In genomic region chr9:134570726-134571325, GRCh38 we compare ENCODE assay signal across 16 cellular contexts.
DNase-seq lines count a peak whose midpoint lies in the region; ATAC-seq and TF ChIP-seq lines count a peak whose summit lies in the region.
"Had no signal": no experiment of that assay in that cellular context is flagged by ENCODE, and none has a peak within 500 bp of the region (broad histone marks: within the 10 kb centered on the region; RNA-seq: fewer than 3 reads in every experiment).

No MANE protein-coding gene starts in this region.

- peaks cover 7% of the 10 kb centered on the region for H3K9me1 ChIP-seq in IMR-90 (ENCODE audit: insufficient read depth, low read length)

- no peak overlapping the region for H3K18ac ChIP-seq in IMR-90 (ENCODE audit: low read depth, low read length)

- H3K23ac ChIP-seq in IMR-90 (ENCODE audit: low read depth, low read length): no peak overlapping the region

- in situ Hi-C loops in IMR-90 (cut with MboI; ENCODE audit: low sequenced_read_pairs): no loop called here

- H2BK15ac ChIP-seq in IMR-90 (ENCODE audit: low read depth, low read length): no peak overlapping the region

- no peak overlapping the region for H2AK9ac ChIP-seq in IMR-90 (replicated peaks; ENCODE audit: low read depth, low read length, poor library complexity)

- H3K4me1 Mint-ChIP-seq in osteocyte (ENCODE audit: unreplicated experiment): peaks cover 32% of the 10 kb centered on the region

- no peak for TF ChIP-seq POLR2A in IMR-90 (IDR thresholded peaks at IDR 0.05; ENCODE audit: low read depth, low read length)

- H3K9me3 ChIP-seq in A673 (ENCODE audit: low read depth, low read length, poor library complexity, severe bottlenecking) (no peaks in the 10 kb centered on the region), IMR-90 (ENCODE audit: control insufficient read depth, insufficient read depth, low read length) (peaks cover 5% of the 10 kb centered on the region)

- H2AFZ ChIP-seq in IMR-90 (replicated peaks; ENCODE audit: low read length, poor library complexity): no peak overlapping the region

- H3K27ac Mint-ChIP-seq in osteocyte (ENCODE audit: unreplicated experiment): peak overlapping the region; percentile 42

- no peak overlapping the region; the same call in 1 of the 2 replicates for H2BK20ac ChIP-seq in IMR-90 (ENCODE audit: low read depth, low read length)

- no peak overlapping the region for H4K5ac ChIP-seq in IMR-90 (ENCODE audit: low read depth, low read length)

- CTCF ChIA-PET in A673 (lab: Charles Lee) (no interaction called here), IMR-90 (lab: Yijun Ruan, JAX) (no interaction called here)

- BruUV-seq in A673 (replicated peaks; lab: Mats Ljungman, UMichigan) (no TSS peak), IMR-90 (replicated peaks; lab: Mats Ljungman, UMichigan) (no TSS peak)

- no peaks in the 10 kb centered on the region for H3K27me3 ChIP-seq in A673 (replicated peaks; ENCODE audit: insufficient read depth, low read depth, low read length, poor library complexity)
- H3K27me3 ChIP-seq in IMR-90 (ENCODE audit: control insufficient read depth, insufficient read depth, low read length): no peaks in the 10 kb centered on the region

- TF ChIP-seq CTCF in A673 (conservative IDR thresholded peaks at IDR 0.05; ENCODE audit: low read depth, low read length) (no peak), IMR-90 (conservative IDR thresholded peaks at IDR 0.05; ENCODE audit: low read depth, low read length) (no peak), osteocyte (IDR thresholded peaks at IDR 0.05) (no peak)

- H3K9ac ChIP-seq in IMR-90 (ENCODE audit: low read depth, low read length): no peak overlapping the region

- H3K9me3 Mint-ChIP-seq in osteocyte (ENCODE audit: unreplicated experiment): peaks cover 11% of the 10 kb centered on the region

- no peaks in the 10 kb centered on the region for H3K27me3 Mint-ChIP-seq in osteocyte (ENCODE audit: unreplicated experiment)

- 40% methylated on average over 2 of the region's 18 CpGs; no CpG with 5 or more reads in 1 of the 2 experiments for WGBS in IMR-90 (ENCODE audit: extremely low coverage in 2 of 2, insufficient read length in 1 of 2), 2 experiments

- H3K56ac ChIP-seq in IMR-90 (ENCODE audit: extremely low read depth, insufficient read depth, low read length): no peak overlapping the region

- no peak overlapping the region for H2BK120ac ChIP-seq in IMR-90 (ENCODE audit: low read depth, low read length)

- H3K4me1 ChIP-seq in A673 (ENCODE audit: insufficient read depth, low read length, poor library complexity, severe bottlenecking) (peaks cover 9% of the 10 kb centered on the region), IMR-90 (ENCODE audit: control insufficient read depth, insufficient read depth, low read length) (peaks cover 22% of the 10 kb centered on the region)

- H2AK5ac ChIP-seq in IMR-90 (ENCODE audit: low read depth, low read length): peak overlapping the region; percentile 20

- dilution Hi-C loops in IMR-90 (cut with HindIII; ENCODE audit: low sequenced_read_pairs, unreplicated experiment): no loop called here

- no peak overlapping the region for H3K4me2 ChIP-seq in IMR-90 (ENCODE audit: low read depth, low read length)

- no peak overlapping the region for H3K14ac ChIP-seq in IMR-90 (replicated peaks; ENCODE audit: low read depth, low read length)

- H3K4me3 Mint-ChIP-seq in osteocyte (ENCODE audit: unreplicated experiment): no peak overlapping the region

- H3K27ac ChIP-seq in A673 (ENCODE audit: low read depth, low read length, poor library complexity, severe bottlenecking): peak overlapping the region; percentile 11
- no peak overlapping the region for H3K27ac ChIP-seq in IMR-90 (ENCODE audit: insufficient read depth, low read length)
- H3K27ac ChIP-seq: HL-60 had no signal

- ATAC-seq in IMR-90 (ENCODE audit: low read depth) (no peak), HG03342 (IDR thresholded peaks at IDR 0.05; ENCODE audit: unreplicated experiment) (no peak)

- no peaks in the 10 kb centered on the region; the same call in 1 of the 2 replicates for H4K20me1 ChIP-seq in IMR-90 (ENCODE audit: insufficient read depth, low read length)

- H3K36me3 ChIP-seq in A673 (ENCODE audit: insufficient read depth, low read length, poor library complexity, severe bottlenecking) (no peaks in the 10 kb centered on the region), IMR-90 (ENCODE audit: control insufficient read depth, insufficient read depth, low read length) (no peaks in the 10 kb centered on the region)

- TF ChIP-seq RAD21 in IMR-90 (IDR thresholded peaks at IDR 0.05; ENCODE audit: low read length): no peak

- H3K4ac ChIP-seq in IMR-90 (ENCODE audit: low read depth, low read length): no peak overlapping the region

- POLR2A ChIA-PET in A673 (lab: Charles Lee; ENCODE audit: low non-redundant PET): no interaction called here
- POLR2A ChIA-PET in IMR-90 (lab: Charles Lee; ENCODE audit: unreplicated experiment): no interaction called here

- H3K4me3 ChIP-seq in A673 (ENCODE audit: low read depth, low read length, poor library complexity, severe bottlenecking) (no peak overlapping the region), IMR-90 (ENCODE audit: insufficient read depth, low read depth, low read length) (no peak overlapping the region)

- H4K91ac ChIP-seq in IMR-90 (ENCODE audit: insufficient read depth, low read depth, low read length): no peak overlapping the region

- intact Hi-C loops in A673 (cut with micrococcal nuclease; ENCODE audit: unreplicated experiment) (no loop called here), IMR-90 (cut with micrococcal nuclease) (no loop called here)

- no peak overlapping the region for H2BK5ac ChIP-seq in IMR-90 (ENCODE audit: low read depth, low read length, poor library complexity, severe bottlenecking)

- H3K79me1 ChIP-seq in IMR-90 (ENCODE audit: low read depth in 1 of 2, low read length in 2 of 2): no peaks in the 10 kb centered on the region

- no peak overlapping the region for H4K8ac ChIP-seq in IMR-90 (ENCODE audit: low read depth in 2 of 2, low read length in 2 of 2)

- peaks cover 3% of the 10 kb centered on the region for H3K36me3 Mint-ChIP-seq in osteocyte (ENCODE audit: unreplicated experiment)

- DNase-seq in A673 (ENCODE audit: low spot score) (peak; percentile 58), IMR-90 (no peak), ecto neural progenitor cell (ENCODE audit: low spot score) (peak; percentile 28), osteocyte (ENCODE audit: extremely low spot score, unreplicated experiment) (peak; percentile 62), occipital lobe (lab: John Stamatoyannopoulos, UW) (no peak), SK-N-DZ (ENCODE audit: low spot score) (no peak), RKO (ENCODE audit: low spot score) (no peak)
- DNase-seq: activated CD4-positive, alpha-beta T cell treated with anti-CD3 and anti-CD28 coated beads for 48 hours; DMS153; erythroblast; KG1; NCI-H226; nucleus accumbens; stimulated activated naive CD4-positive, alpha-beta T cell had no signal

TF ChIP-seq in IMR-90, 13 proteins besides CTCF, POLR2A, EP300 and RAD21:
- no peak for TF ChIP-seq USF2 (IDR thresholded peaks at IDR 0.05; ENCODE audit: low read depth, low read length)
- TF ChIP-seq CEBPB (IDR thresholded peaks at IDR 0.05; ENCODE audit: low read depth, low read length): no peak
- TF ChIP-seq RFX5 (IDR thresholded peaks at IDR 0.05; ENCODE audit: low read depth, low read length): no peak
- TF ChIP-seq FOS (IDR thresholded peaks at IDR 0.05; ENCODE audit: low read depth, low read length): no peak
- TF ChIP-seq NFE2L2 (IDR thresholded peaks at IDR 0.05; ENCODE audit: low read depth, low read length): no peak
- TF ChIP-seq BHLHE40 (IDR thresholded peaks at IDR 0.05; ENCODE audit: low read depth, low read length): no peak
- TF ChIP-seq, protein P1, sequence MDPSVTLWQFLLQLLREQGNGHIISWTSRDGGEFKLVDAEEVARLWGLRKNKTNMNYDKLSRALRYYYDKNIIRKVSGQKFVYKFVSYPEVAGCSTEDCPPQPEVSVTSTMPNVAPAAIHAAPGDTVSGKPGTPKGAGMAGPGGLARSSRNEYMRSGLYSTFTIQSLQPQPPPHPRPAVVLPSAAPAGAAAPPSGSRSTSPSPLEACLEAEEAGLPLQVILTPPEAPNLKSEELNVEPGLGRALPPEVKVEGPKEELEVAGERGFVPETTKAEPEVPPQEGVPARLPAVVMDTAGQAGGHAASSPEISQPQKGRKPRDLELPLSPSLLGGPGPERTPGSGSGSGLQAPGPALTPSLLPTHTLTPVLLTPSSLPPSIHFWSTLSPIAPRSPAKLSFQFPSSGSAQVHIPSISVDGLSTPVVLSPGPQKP (IDR thresholded peaks at IDR 0.05; ENCODE audit: borderline replicate concordance, low read depth, low read length): no peak
- no peak for TF ChIP-seq SMC3 (IDR thresholded peaks at IDR 0.05; ENCODE audit: low read depth, low read length)

Comparison
In these comparisons a context has a peak if more than half of its experiments do, and no peak if none do; other contexts are left out.
1. DNase-seq: peak in A673 (single experiment), ecto neural progenitor cell (single experiment) and osteocyte (single experiment); none in IMR-90 (single experiment), occipital lobe (single experiment), SK-N-DZ (single experiment) and RKO (single experiment).